In genomic region chr17:19022128-19022527, GRCh38 we compare ENCODE assay signal across 19 cellular contexts. TPM values are rescaled to one million over a fixed set of nuclear protein-coding genes. Genes with fewer than 3 reads are reported as not detected.
A peak's percentile ranks its signal among the peaks of the same experiment; 100 is the strongest.
DNase-seq lines count a peak whose midpoint lies in the region; ATAC-seq and TF ChIP-seq lines count a peak whose summit lies in the region.
"Had no signal": no experiment of that assay in that cellular context is flagged by ENCODE, and none has a peak within 500 bp of the region (broad histone marks: within the 10 kb centered on the region; RNA-seq: fewer than 3 reads in every experiment).

No MANE protein-coding gene starts in this region.

- H3K4me3 ChIP-seq in mesenchymal stem cell (ENCODE audit: insufficient read depth in 1 of 2, low read depth in 1 of 2, low read length in 2 of 2): no peak overlapping the region

- no peaks in the 10 kb centered on the region for H3K9me3 Mint-ChIP-seq in activated B cell treated with CpG ODN at 0.5 μM for 24 hours
- H3K9me3 Mint-ChIP-seq in stimulated activated memory B cell treated with anti-CD40 and anti-IgM and Interleukin-4, amounts not matched to agents 10 μg/mL and 1 μg/mL and 100 μg/mL, for 72 hours: no peaks in the 10 kb centered on the region
- H3K9me3 Mint-ChIP-seq: H9, HFFc6 had no signal

- no peak overlapping the region for H2BK5ac ChIP-seq in mesenchymal stem cell (ENCODE audit: low read depth, low read length, poor library complexity, severe bottlenecking)

- peaks cover 51% of the 10 kb centered on the region for H3K36me3 Mint-ChIP-seq in activated B cell treated with CpG ODN at 0.5 μM for 24 hours (ENCODE audit: low read depth)
- H3K36me3 Mint-ChIP-seq in stimulated activated memory B cell treated with anti-CD40 and anti-IgM and Interleukin-4, amounts not matched to agents 10 μg/mL and 1 μg/mL and 100 μg/mL, for 72 hours: peaks cover 38% of the 10 kb centered on the region

- no peak overlapping the region for H3K4me3 Mint-ChIP-seq in activated B cell treated with CpG ODN at 0.5 μM for 24 hours
- H3K4me3 Mint-ChIP-seq in stimulated activated memory B cell treated with anti-CD40 and anti-IgM and Interleukin-4, amounts not matched to agents 10 μg/mL and 1 μg/mL and 100 μg/mL, for 72 hours: no peak overlapping the region
- H3K4me3 Mint-ChIP-seq: H9, HFFc6 had no signal

- no peak overlapping the region for H2AK5ac ChIP-seq in mesenchymal stem cell (ENCODE audit: low read length, severe bottlenecking)

- H3K9me3 ChIP-seq in mesenchymal stem cell (ENCODE audit: control insufficient read depth, low read length): no peaks in the 10 kb centered on the region

- H3K23ac ChIP-seq in mesenchymal stem cell (ENCODE audit: low read length in 2 of 2): no peak overlapping the region

- no peaks in the 10 kb centered on the region for H3K27me3 Mint-ChIP-seq in activated B cell treated with CpG ODN at 0.5 μM for 24 hours
- H3K27me3 Mint-ChIP-seq in stimulated activated memory B cell treated with anti-CD40 and anti-IgM and Interleukin-4, amounts not matched to agents 10 μg/mL and 1 μg/mL and 100 μg/mL, for 72 hours: no peaks in the 10 kb centered on the region

- ATAC-seq in Right ventricle myocardium superior (ENCODE audit: poor library complexity) (no peak), activated B cell treated with CpG ODN at 0.5 μM for 24 hours (ENCODE audit: low read depth) (no peak), HG03039 (IDR thresholded peaks at IDR 0.05; ENCODE audit: unreplicated experiment) (no peak), GM18873 (IDR thresholded peaks at IDR 0.05; ENCODE audit: low FRiP score, unreplicated experiment) (no peak)
- ATAC-seq in stimulated activated memory B cell treated with anti-CD40 and anti-IgM and Interleukin-4, amounts not matched to agents 10 μg/mL and 1 μg/mL and 100 μg/mL, for 72 hours: no peak

- H3K4me1 ChIP-seq in mesenchymal stem cell (ENCODE audit: control insufficient read depth, insufficient read depth, low read depth, low read length): no peaks in the 10 kb centered on the region

- no peak overlapping the region for H4K91ac ChIP-seq in mesenchymal stem cell (ENCODE audit: low read length)

- H3K36me3 ChIP-seq in mesenchymal stem cell (ENCODE audit: control insufficient read depth in 1 of 2, insufficient read depth in 2 of 2, low read depth in 1 of 2, low read length in 2 of 2): no peaks in the 10 kb centered on the region

- H2AFZ ChIP-seq in mesenchymal stem cell (ENCODE audit: low read depth, low read length): no peak overlapping the region

- TF ChIP-seq CTCF in activated B cell treated with CpG ODN at 0.5 μM for 24 hours (IDR thresholded peaks at IDR 0.05): no peak

- intact Hi-C loops in Right ventricle myocardium superior (cut with DNase I) (no loop called here), cardiac septum (cut with DNase I) (no loop called here), activated B cell treated with CpG ODN at 0.5 μM for 24 hours (cut with micrococcal nuclease) (no loop called here)

- no peak overlapping the region for H2BK120ac ChIP-seq in mesenchymal stem cell (ENCODE audit: low read depth, low read length)

- no peak overlapping the region for H3K9ac ChIP-seq in mesenchymal stem cell (ENCODE audit: low read length)

- no peak overlapping the region for H4K8ac ChIP-seq in mesenchymal stem cell (ENCODE audit: low read length)

- no peak overlapping the region for H3K4me2 ChIP-seq in mesenchymal stem cell (ENCODE audit: low read length, poor library complexity, severe bottlenecking)

- H2BK15ac ChIP-seq in mesenchymal stem cell (ENCODE audit: low read depth, poor library complexity, severe bottlenecking): peak overlapping the region; percentile 57

- no peak overlapping the region for H3K27ac ChIP-seq in mesenchymal stem cell (ENCODE audit: low read length, poor library complexity, severe bottlenecking)
- H3K27ac ChIP-seq: HL-60 had no signal

- 90% methylated on average over 5 of the region's 5 CpGs for WGBS in mesenchymal stem cell

- peaks cover 21% of the 10 kb centered on the region for H3K4me1 Mint-ChIP-seq in activated B cell treated with CpG ODN at 0.5 μM for 24 hours
- H3K4me1 Mint-ChIP-seq in stimulated activated memory B cell treated with anti-CD40 and anti-IgM and Interleukin-4, amounts not matched to agents 10 μg/mL and 1 μg/mL and 100 μg/mL, for 72 hours: peaks cover 68% of the 10 kb centered on the region

- peak; percentile 22 for DNase-seq in Right ventricle myocardium superior
- DNase-seq in cardiac septum (ENCODE audit: low spot score): no peak
- DNase-seq in activated B cell treated with CpG ODN at 0.5 μM for 24 hours: no peak
- no peak for DNase-seq in mesenchymal stem cell
- no peak for DNase-seq in NCI-H146 (lab: John Stamatoyannopoulos, UW)
- DNase-seq: 8988T, C1 segment of cervical spinal cord, HFFc6, NCI-H1105, NCI-H2029 treated with DMSO at 0.1 percent for 48 hours, NCI-H226, NCI-H510A treated with DMSO at 0.1 percent for 48 hours, NCI-H748 treated with DMSO at 0.1 percent for 48 hours had no signal

- peaks cover 13 to 25% of the 10 kb centered on the region in 2 experiments for H3K27me3 ChIP-seq in mesenchymal stem cell (ENCODE audit: control insufficient read depth in 1 of 2, insufficient read depth in 1 of 2, low read length in 2 of 2)

- H3K18ac ChIP-seq in mesenchymal stem cell (ENCODE audit: low read depth in 1 of 2, low read length in 2 of 2): no peak overlapping the region

- H3K27ac Mint-ChIP-seq in activated B cell treated with CpG ODN at 0.5 μM for 24 hours: peak overlapping the region; percentile 35
- peak overlapping the region; percentile 63 for H3K27ac Mint-ChIP-seq in stimulated activated memory B cell treated with anti-CD40 and anti-IgM and Interleukin-4, amounts not matched to agents 10 μg/mL and 1 μg/mL and 100 μg/mL, for 72 hours
- H3K27ac Mint-ChIP-seq: HFFc6 had no signal

- H3K14ac ChIP-seq in mesenchymal stem cell (ENCODE audit: low read length in 2 of 2): no peak overlapping the region

- no peaks in the 10 kb centered on the region for H3K79me1 ChIP-seq in mesenchymal stem cell (replicated peaks; ENCODE audit: low read length, poor library complexity, severe bottlenecking)

- no peak overlapping the region for H2BK12ac ChIP-seq in mesenchymal stem cell (ENCODE audit: low read length in 2 of 2)

- CTCF ChIA-PET in activated B cell treated with CpG ODN at 0.5 μM for 24 hours (lab: Charles Lee): interaction anchor here (1.2 kb wide), 1 partner anchor 61 kb away, joined by 7 read pairs; no protein-coding TSS in a partner anchor

- no peak overlapping the region for H3K4ac ChIP-seq in mesenchymal stem cell (ENCODE audit: low read depth in 1 of 2, low read length in 2 of 2)

- POLR2A ChIA-PET in activated B cell treated with CpG ODN at 0.5 μM for 24 hours (lab: Charles Lee): no interaction called here

RNA-seq across cellular contexts. Expression of gene FAM83G, which starts 17.6 kb away (rescaled TPM):
- 1.9 TPM for total RNA-seq in Right ventricle myocardium superior
- 2.5 TPM for total RNA-seq in cardiac septum
- 13.3 and 13.9 TPM in 2 replicates for total RNA-seq in activated B cell treated with CpG ODN at 0.5 μM for 24 hours
- 2.9 TPM for polyA plus RNA-seq in mesenchymal stem cell (2013, experiment 1 of 2)
- 2.8 TPM for polyA plus RNA-seq in mesenchymal stem cell (2013, experiment 2 of 2)

RNA-seq across cellular contexts. Expression of gene GRAP, which starts 24.6 kb away (rescaled TPM):
- total RNA-seq in Right ventricle myocardium superior (2.0 TPM), cardiac septum (2.9 TPM), activated B cell treated with CpG ODN at 0.5 μM for 24 hours (31.5 and 39.2 TPM in 2 replicates)
- polyA plus RNA-seq in mesenchymal stem cell (2013, experiment 1 of 2): 0.12 TPM
- 0.08 TPM for polyA plus RNA-seq in mesenchymal stem cell (2013, experiment 2 of 2)
- total RNA-seq: Daoy had no signal
